In genomic region chr2:216041438-216041837, GRCh38 we compare ENCODE assay signal across 8 cellular contexts.
"Had no signal": no experiment of that assay in that cellular context is flagged by ENCODE, and none has a peak within 500 bp of the region (broad histone marks: within the 10 kb centered on the region; RNA-seq: fewer than 3 reads in every experiment).

No MANE protein-coding gene starts in this region.

- ATAC-seq: GM12878 had no signal

- DNase-seq: GDM1, GF-D8 had no signal

- FAIRE-seq: G401.6, GM12878, GM12891, GM12892, GM18507, GM19239 had no signal

- H3K4me3 ChIP-seq: GM12878 had no signal
